ENCODE assay signal across 22 cellular contexts in the genomic region with DNA sequence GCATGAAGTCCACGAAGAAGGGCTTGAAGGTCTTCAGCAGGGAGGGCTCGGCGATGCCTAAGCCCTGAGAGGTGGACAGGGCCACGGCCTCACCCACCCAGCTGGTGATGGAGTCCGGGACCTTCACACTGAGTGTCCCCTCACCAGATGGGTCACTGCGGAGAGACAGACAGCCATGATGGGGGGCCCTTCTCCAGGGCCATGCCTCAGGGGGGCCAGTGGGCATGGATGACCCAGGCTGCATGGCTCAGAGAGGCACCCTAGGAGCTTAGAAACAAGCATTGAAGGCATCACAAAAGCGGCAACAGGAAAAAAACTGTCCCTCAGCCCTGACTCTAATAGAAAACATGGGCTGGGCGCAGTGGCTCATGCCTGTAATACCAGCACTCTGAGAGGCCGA.
"Had no signal": no experiment of that assay in that cellular context is flagged by ENCODE, and none has a peak within 500 bp of the region (broad histone marks: within the 10 kb centered on the region; RNA-seq: fewer than 3 reads in every experiment).

No MANE protein-coding gene starts in this region.

- H3K4me3 ChIP-seq: K562, SJSA1 had no signal

- ATAC-seq: HepG2, K562 had no signal

- H3K36me3 Mint-ChIP-seq: IgD-negative memory B cell had no signal

- H3K9me3 ChIP-seq: SJSA1, SK-N-SH had no signal

- H3K4me1 ChIP-seq: SJSA1 had no signal

- H3K36me3 ChIP-seq: SJSA1 had no signal

- H3K4me2 ChIP-seq: KMS-11, SK-N-SH had no signal

- DNase-seq: Kasumi-1, MM.1S, NCI-H1417, NCI-H1436 treated with DMSO at 0.1 percent for 48 hours, NCI-H1694 treated with DMSO at 0.1 percent for 48 hours, NCI-H1930, NCI-H2081, NCI-H2107, NCI-H2227 treated with DMSO at 0.1 percent for 48 hours, NCI-H524, NCI-H526 treated with DMSO at 0.1 percent for 48 hours, NCI-H774, Right ventricle myocardium superior, RPMI8226, SIG-M5, SK-N-SH, SW 1271 had no signal

- H3K27ac ChIP-seq: KMS-11, SJSA1 had no signal

- H3K9ac ChIP-seq: KMS-11, SK-N-SH had no signal
